Comparison of ENCODE assay signal across 1 cellular context in the genomic region with DNA sequence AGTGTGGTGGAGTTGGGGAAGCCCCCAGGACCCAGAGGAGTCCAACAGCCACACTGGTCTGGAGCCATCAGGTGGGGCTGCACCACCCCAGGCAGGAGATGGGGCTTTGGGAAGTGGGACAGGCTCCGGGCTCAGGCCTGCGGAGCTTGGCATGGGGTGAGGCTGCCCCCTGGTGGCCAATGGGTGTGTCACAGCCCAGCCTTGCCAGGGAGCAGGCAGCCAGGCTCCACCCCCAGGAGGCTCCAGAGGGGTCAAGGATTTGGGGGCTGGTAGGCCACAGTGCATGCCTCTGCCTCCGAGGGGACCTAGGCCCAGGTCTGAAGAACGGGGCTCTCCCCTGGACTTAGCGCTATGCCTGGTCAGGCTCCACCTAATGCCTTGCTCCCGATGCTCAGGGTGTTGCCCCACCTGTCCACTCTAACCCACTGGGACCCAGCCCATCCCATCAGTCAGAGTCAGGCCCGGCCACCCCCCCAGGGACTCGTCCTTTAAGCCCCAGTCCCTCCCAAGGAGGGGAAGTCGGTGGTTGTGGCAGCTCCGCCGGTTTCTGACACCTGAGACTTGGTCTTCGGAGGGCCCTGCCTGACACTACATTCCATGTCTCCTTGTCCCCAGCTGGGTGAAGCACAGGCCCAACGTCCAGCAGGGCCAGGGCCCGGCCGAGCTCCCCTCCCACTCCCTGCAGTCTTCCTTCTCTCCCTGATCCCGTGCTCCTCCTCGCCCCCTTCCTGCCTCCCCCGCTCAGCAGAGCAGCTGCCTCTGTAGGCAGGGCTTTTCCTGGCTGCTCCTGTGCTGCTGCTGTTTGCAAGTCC.
TF ChIP-seq lines count a peak whose summit lies in the region.

No MANE protein-coding gene starts in this region.

TF ChIP-seq in K562, 482 proteins besides CTCF, POLR2A, EP300 and RAD21 (continued from another document and continues in another):
- TF ChIP-seq, protein P1, sequence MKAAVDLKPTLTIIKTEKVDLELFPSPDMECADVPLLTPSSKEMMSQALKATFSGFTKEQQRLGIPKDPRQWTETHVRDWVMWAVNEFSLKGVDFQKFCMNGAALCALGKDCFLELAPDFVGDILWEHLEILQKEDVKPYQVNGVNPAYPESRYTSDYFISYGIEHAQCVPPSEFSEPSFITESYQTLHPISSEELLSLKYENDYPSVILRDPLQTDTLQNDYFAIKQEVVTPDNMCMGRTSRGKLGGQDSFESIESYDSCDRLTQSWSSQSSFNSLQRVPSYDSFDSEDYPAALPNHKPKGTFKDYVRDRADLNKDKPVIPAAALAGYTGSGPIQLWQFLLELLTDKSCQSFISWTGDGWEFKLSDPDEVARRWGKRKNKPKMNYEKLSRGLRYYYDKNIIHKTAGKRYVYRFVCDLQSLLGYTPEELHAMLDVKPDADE (conservative IDR thresholded peaks at IDR 0.05; ENCODE audit: control insufficient read depth, low read depth, low read length) = no peak
- no peak for TF ChIP-seq ZNF253 (CRISPR knock-in tag; conservative IDR thresholded peaks at IDR 0.05)
- TF ChIP-seq TRIM28 (IDR thresholded peaks at IDR 0.05) = no peak
- no peak for TF ChIP-seq DACH1 (IDR thresholded peaks at IDR 0.05; ENCODE audit: partially characterized antibody)
- no peak for TF ChIP-seq RBM14 (IDR thresholded peaks at IDR 0.05; ENCODE audit: borderline replicate concordance, insufficient read depth, low read depth, low read length)
- TF ChIP-seq NELFE (IDR thresholded peaks at IDR 0.05; ENCODE audit: insufficient read depth, insufficient read length) = no peak
- no peak for TF ChIP-seq ELF2 (CRISPR knock-in tag; IDR thresholded peaks at IDR 0.05)
- TF ChIP-seq, protein P2, sequence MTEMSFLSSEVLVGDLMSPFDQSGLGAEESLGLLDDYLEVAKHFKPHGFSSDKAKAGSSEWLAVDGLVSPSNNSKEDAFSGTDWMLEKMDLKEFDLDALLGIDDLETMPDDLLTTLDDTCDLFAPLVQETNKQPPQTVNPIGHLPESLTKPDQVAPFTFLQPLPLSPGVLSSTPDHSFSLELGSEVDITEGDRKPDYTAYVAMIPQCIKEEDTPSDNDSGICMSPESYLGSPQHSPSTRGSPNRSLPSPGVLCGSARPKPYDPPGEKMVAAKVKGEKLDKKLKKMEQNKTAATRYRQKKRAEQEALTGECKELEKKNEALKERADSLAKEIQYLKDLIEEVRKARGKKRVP (CRISPR knock-in tag; IDR thresholded peaks at IDR 0.05) = no peak
- no peak for TF ChIP-seq ETV5 (CRISPR knock-in tag; IDR thresholded peaks at IDR 0.05; ENCODE audit: low read depth)
- TF ChIP-seq RBFOX2 (IDR thresholded peaks at IDR 0.05; ENCODE audit: low read depth, low read length) = peak; percentile 19; the same call in 1 of the 2 replicates
- TF ChIP-seq HMG20B (CRISPR knock-in tag; IDR thresholded peaks at IDR 0.05) = no peak
- peak; percentile 19; the same call in 1 of the 2 replicates for TF ChIP-seq ZBTB7A (IDR thresholded peaks at IDR 0.05; ENCODE audit: borderline replicate concordance, control insufficient read depth, low read depth, low read length)
- TF ChIP-seq ZNF146 (CRISPR knock-in tag; IDR thresholded peaks at IDR 0.05; ENCODE audit: unreplicated experiment) = no peak
- no peak for TF ChIP-seq SMARCC2 (IDR thresholded peaks at IDR 0.05; ENCODE audit: low read depth)
- TF ChIP-seq TARDBP (IDR thresholded peaks at IDR 0.05) = no peak
- no peak for TF ChIP-seq PTTG1 (tag; IDR thresholded peaks at IDR 0.05; ENCODE audit: low read depth)
- TF ChIP-seq SRSF1 (IDR thresholded peaks at IDR 0.05; ENCODE audit: low read depth, low read length) = no peak
- TF ChIP-seq COPS2 (conservative IDR thresholded peaks at IDR 0.05) = no peak
- no peak for TF ChIP-seq ZNF121 (CRISPR knock-in tag; conservative IDR thresholded peaks at IDR 0.05)
- TF ChIP-seq STAG1 (CRISPR knock-in tag; IDR thresholded peaks at IDR 0.05; ENCODE audit: borderline replicate concordance) = peak; percentile 99
- TF ChIP-seq SNIP1 (IDR thresholded peaks at IDR 0.05; ENCODE audit: low read depth) = no peak
- no peak for TF ChIP-seq SAFB (IDR thresholded peaks at IDR 0.05; ENCODE audit: borderline replicate concordance, low read depth, low read length)
- TF ChIP-seq POLR2AphosphoS5 (IDR thresholded peaks at IDR 0.05; ENCODE audit: control insufficient read depth, insufficient read depth, low read depth, low read length) = no peak
- TF ChIP-seq, protein P3, sequence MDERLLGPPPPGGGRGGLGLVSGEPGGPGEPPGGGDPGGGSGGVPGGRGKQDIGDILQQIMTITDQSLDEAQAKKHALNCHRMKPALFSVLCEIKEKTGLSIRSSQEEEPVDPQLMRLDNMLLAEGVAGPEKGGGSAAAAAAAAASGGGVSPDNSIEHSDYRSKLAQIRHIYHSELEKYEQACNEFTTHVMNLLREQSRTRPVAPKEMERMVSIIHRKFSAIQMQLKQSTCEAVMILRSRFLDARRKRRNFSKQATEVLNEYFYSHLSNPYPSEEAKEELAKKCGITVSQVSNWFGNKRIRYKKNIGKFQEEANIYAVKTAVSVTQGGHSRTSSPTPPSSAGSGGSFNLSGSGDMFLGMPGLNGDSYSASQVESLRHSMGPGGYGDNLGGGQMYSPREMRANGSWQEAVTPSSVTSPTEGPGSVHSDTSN (CRISPR knock-in tag; IDR thresholded peaks at IDR 0.05; ENCODE audit: low read depth) = no peak
- TF ChIP-seq, protein P3 (tag; conservative IDR thresholded peaks at IDR 0.05; ENCODE audit: low read depth) = no peak
- TF ChIP-seq PHTF2 (CRISPR knock-in tag; IDR thresholded peaks at IDR 0.05) = no peak
- TF ChIP-seq, protein P4, sequence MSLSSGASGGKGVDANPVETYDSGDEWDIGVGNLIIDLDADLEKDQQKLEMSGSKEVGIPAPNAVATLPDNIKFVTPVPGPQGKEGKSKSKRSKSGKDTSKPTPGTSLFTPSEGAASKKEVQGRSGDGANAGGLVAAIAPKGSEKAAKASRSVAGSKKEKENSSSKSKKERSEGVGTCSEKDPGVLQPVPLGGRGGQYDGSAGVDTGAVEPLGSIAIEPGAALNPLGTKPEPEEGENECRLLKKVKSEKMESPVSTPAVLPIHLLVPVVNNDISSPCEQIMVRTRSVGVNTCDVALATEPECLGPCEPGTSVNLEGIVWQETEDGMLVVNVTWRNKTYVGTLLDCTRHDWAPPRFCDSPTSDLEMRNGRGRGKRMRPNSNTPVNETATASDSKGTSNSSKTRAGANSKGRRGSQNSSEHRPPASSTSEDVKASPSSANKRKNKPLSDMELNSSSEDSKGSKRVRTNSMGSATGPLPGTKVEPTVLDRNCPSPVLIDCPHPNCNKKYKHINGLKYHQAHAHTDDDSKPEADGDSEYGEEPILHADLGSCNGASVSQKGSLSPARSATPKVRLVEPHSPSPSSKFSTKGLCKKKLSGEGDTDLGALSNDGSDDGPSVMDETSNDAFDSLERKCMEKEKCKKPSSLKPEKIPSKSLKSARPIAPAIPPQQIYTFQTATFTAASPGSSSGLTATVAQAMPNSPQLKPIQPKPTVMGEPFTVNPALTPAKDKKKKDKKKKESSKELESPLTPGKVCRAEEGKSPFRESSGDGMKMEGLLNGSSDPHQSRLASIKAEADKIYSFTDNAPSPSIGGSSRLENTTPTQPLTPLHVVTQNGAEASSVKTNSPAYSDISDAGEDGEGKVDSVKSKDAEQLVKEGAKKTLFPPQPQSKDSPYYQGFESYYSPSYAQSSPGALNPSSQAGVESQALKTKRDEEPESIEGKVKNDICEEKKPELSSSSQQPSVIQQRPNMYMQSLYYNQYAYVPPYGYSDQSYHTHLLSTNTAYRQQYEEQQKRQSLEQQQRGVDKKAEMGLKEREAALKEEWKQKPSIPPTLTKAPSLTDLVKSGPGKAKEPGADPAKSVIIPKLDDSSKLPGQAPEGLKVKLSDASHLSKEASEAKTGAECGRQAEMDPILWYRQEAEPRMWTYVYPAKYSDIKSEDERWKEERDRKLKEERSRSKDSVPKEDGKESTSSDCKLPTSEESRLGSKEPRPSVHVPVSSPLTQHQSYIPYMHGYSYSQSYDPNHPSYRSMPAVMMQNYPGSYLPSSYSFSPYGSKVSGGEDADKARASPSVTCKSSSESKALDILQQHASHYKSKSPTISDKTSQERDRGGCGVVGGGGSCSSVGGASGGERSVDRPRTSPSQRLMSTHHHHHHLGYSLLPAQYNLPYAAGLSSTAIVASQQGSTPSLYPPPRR (CRISPR knock-in tag; IDR thresholded peaks at IDR 0.05; ENCODE audit: borderline replicate concordance) = no peak
- no peak for TF ChIP-seq RFX1 (IDR thresholded peaks at IDR 0.05)
- no peak for TF ChIP-seq E2F3 (CRISPR knock-in tag; IDR thresholded peaks at IDR 0.05)
- TF ChIP-seq KDM5B (IDR thresholded peaks at IDR 0.05; ENCODE audit: insufficient replicate concordance, low read depth, low read length) = no peak
- no peak for TF ChIP-seq SPI1 (IDR thresholded peaks at IDR 0.05; ENCODE audit: borderline replicate concordance, low read depth, low read length)
- no peak for TF ChIP-seq TAF1 (IDR thresholded peaks at IDR 0.05; ENCODE audit: control insufficient read depth, extremely low read depth, insufficient read depth, low read length, severe bottlenecking)
- TF ChIP-seq TBP (optimal IDR thresholded peaks at IDR 0.05; ENCODE audit: low read depth, low read length) = no peak
- TF ChIP-seq, protein P5, sequence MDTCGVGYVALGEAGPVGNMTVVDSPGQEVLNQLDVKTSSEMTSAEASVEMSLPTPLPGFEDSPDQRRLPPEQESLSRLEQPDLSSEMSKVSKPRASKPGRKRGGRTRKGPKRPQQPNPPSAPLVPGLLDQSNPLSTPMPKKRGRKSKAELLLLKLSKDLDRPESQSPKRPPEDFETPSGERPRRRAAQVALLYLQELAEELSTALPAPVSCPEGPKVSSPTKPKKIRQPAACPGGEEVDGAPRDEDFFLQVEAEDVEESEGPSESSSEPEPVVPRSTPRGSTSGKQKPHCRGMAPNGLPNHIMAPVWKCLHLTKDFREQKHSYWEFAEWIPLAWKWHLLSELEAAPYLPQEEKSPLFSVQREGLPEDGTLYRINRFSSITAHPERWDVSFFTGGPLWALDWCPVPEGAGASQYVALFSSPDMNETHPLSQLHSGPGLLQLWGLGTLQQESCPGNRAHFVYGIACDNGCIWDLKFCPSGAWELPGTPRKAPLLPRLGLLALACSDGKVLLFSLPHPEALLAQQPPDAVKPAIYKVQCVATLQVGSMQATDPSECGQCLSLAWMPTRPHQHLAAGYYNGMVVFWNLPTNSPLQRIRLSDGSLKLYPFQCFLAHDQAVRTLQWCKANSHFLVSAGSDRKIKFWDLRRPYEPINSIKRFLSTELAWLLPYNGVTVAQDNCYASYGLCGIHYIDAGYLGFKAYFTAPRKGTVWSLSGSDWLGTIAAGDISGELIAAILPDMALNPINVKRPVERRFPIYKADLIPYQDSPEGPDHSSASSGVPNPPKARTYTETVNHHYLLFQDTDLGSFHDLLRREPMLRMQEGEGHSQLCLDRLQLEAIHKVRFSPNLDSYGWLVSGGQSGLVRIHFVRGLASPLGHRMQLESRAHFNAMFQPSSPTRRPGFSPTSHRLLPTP (IDR thresholded peaks at IDR 0.05; ENCODE audit: borderline replicate concordance, extremely low read depth, insufficient read length) = no peak
- TF ChIP-seq POU5F1 (IDR thresholded peaks at IDR 0.05; ENCODE audit: borderline replicate concordance, low read depth, low read length, partially characterized antibody) = no peak
- TF ChIP-seq ZBTB1 (CRISPR knock-in tag; IDR thresholded peaks at IDR 0.05; ENCODE audit: borderline replicate concordance, low read depth) = no peak
- no peak for TF ChIP-seq SETDB1 (IDR thresholded peaks at IDR 0.05; ENCODE audit: low read length)
- TF ChIP-seq, protein P6, sequence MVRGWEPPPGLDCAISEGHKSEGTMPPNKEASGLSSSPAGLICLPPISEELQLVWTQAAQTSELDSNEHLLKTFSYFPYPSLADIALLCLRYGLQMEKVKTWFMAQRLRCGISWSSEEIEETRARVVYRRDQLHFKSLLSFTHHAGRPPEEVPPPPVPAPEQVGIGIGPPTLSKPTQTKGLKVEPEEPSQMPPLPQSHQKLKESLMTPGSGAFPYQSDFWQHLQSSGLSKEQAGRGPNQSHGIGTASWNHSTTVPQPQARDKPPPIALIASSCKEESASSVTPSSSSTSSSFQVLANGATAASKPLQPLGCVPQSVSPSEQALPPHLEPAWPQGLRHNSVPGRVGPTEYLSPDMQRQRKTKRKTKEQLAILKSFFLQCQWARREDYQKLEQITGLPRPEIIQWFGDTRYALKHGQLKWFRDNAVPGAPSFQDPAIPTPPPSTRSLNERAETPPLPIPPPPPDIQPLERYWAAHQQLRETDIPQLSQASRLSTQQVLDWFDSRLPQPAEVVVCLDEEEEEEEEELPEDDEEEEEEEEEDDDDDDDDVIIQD (CRISPR knock-in tag; IDR thresholded peaks at IDR 0.05) = no peak
- TF ChIP-seq SP2 (IDR thresholded peaks at IDR 0.05; ENCODE audit: extremely low read depth, low read depth, low read length, poor library complexity, severe bottlenecking) = no peak
- TF ChIP-seq HDAC8 (tag; IDR thresholded peaks at IDR 0.05) = no peak
- no peak for TF ChIP-seq SMARCA5 (IDR thresholded peaks at IDR 0.05)
- TF ChIP-seq, protein P7, sequence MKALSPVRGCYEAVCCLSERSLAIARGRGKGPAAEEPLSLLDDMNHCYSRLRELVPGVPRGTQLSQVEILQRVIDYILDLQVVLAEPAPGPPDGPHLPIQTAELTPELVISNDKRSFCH (CRISPR knock-in tag; IDR thresholded peaks at IDR 0.05) = no peak
- TF ChIP-seq, protein P7 (tag; IDR thresholded peaks at IDR 0.05) = no peak
- TF ChIP-seq, protein P8, sequence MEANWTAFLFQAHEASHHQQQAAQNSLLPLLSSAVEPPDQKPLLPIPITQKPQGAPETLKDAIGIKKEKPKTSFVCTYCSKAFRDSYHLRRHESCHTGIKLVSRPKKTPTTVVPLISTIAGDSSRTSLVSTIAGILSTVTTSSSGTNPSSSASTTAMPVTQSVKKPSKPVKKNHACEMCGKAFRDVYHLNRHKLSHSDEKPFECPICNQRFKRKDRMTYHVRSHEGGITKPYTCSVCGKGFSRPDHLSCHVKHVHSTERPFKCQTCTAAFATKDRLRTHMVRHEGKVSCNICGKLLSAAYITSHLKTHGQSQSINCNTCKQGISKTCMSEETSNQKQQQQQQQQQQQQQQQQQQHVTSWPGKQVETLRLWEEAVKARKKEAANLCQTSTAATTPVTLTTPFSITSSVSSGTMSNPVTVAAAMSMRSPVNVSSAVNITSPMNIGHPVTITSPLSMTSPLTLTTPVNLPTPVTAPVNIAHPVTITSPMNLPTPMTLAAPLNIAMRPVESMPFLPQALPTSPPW (CRISPR knock-in tag; IDR thresholded peaks at IDR 0.05) = no peak
- no peak for TF ChIP-seq KLF10 (CRISPR knock-in tag; IDR thresholded peaks at IDR 0.05)
- no peak for TF ChIP-seq HMG20A (CRISPR knock-in tag; conservative IDR thresholded peaks at IDR 0.05)
- TF ChIP-seq, protein P9, sequence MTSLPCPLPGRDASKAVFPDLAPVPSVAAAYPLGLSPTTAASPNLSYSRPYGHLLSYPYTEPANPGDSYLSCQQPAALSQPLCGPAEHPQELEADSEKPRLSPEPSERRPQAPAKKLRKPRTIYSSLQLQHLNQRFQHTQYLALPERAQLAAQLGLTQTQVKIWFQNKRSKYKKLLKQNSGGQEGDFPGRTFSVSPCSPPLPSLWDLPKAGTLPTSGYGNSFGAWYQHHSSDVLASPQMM (CRISPR knock-in tag; IDR thresholded peaks at IDR 0.05) = no peak
- no peak for TF ChIP-seq HLTF (IDR thresholded peaks at IDR 0.05)
- TF ChIP-seq FOXJ3 (CRISPR knock-in tag; IDR thresholded peaks at IDR 0.05) = no peak
